Comparison of ENCODE assay signal across 8 cellular contexts in genomic region chr4:2418652-2419571, GRCh38. TPM values are rescaled to one million over a fixed set of nuclear protein-coding genes. Genes with fewer than 3 reads are reported as not detected.
DNase-seq lines count a peak whose midpoint lies in the region; ATAC-seq and TF ChIP-seq lines count a peak whose summit lies in the region.

TSS of gene CFAP99 (plus strand) at chr4:2418955.

- peak; percentile 88 for ATAC-seq in HG02588 (IDR thresholded peaks at IDR 0.05; ENCODE audit: unreplicated experiment)
- peak; percentile 91 for ATAC-seq in omental fat pad (ENCODE audit: low FRiP score)

- H3K27me3 ChIP-seq in testis, result no peaks in the 10 kb centered on the region

- H3K36me3 Mint-ChIP-seq in activated naive CD4-positive, alpha-beta T cell treated with anti-CD3 and anti-CD28 coated beads, Interleukin-2, amount 50 U/mL, for 24 hours, result no peaks in the 10 kb centered on the region
- H3K36me3 Mint-ChIP-seq in glutamatergic neuron (ENCODE audit: unreplicated experiment), result peaks cover 6% of the 10 kb centered on the region

- peaks cover 13% of the 10 kb centered on the region for H3K4me1 ChIP-seq in testis

- peak within 1 kb of the TSS; percentile 5 for H3K9ac ChIP-seq in SK-N-MC (ENCODE audit: insufficient read length)

- DNase-seq in GM04504 (ENCODE audit: low read depth) (peak; percentile 78), NCI-H1092 (lab: John Stamatoyannopoulos, UW) (peak; percentile 87), SK-N-MC (ENCODE audit: low read depth, low spot score) (peak; percentile 69), glutamatergic neuron (peak; percentile 98), omental fat pad (ENCODE audit: low spot score) (peak; percentile 85), testis (peak; percentile 98)

- peak within 1 kb of the TSS; percentile 98 for H3K4me3 Mint-ChIP-seq in activated naive CD4-positive, alpha-beta T cell treated with anti-CD3 and anti-CD28 coated beads, Interleukin-2, amount 50 U/mL, for 24 hours
- peak within 1 kb of the TSS; percentile 85 for H3K4me3 Mint-ChIP-seq in glutamatergic neuron (ENCODE audit: unreplicated experiment)

- peaks cover 12% of the 10 kb centered on the region for H3K27me3 Mint-ChIP-seq in activated naive CD4-positive, alpha-beta T cell treated with anti-CD3 and anti-CD28 coated beads, Interleukin-2, amount 50 U/mL, for 24 hours
- peaks cover 31% of the 10 kb centered on the region for H3K27me3 Mint-ChIP-seq in glutamatergic neuron (ENCODE audit: unreplicated experiment)

- TF ChIP-seq POLR2A in testis (IDR thresholded peaks at IDR 0.05), result no peak

- no peaks in the 10 kb centered on the region for H3K36me3 ChIP-seq in SK-N-MC (ENCODE audit: insufficient read depth, low read length)
- H3K36me3 ChIP-seq in testis (ENCODE audit: low read depth, missing control alignments), result no peaks in the 10 kb centered on the region

- H3K27ac ChIP-seq in SK-N-MC, result no peak within 1 kb of the TSS
- no peak within 1 kb of the TSS for H3K27ac ChIP-seq in testis

- H3K9me3 ChIP-seq in SK-N-MC (ENCODE audit: low read depth, low read length) (no peaks in the 10 kb centered on the region), testis (no peaks in the 10 kb centered on the region)

- intact Hi-C loops in testis (cut with DNase I; ENCODE audit: low total_unique reads), result no loop called here

- peak within 1 kb of the TSS; percentile 83 for H3K4me3 ChIP-seq in SK-N-MC
- peak within 1 kb of the TSS; percentile 68 for H3K4me3 ChIP-seq in testis

- 0 to 1% methylated on average over 32 to 53 of the region's 94 CpGs for WGBS in testis, 2 donors

- no peaks in the 10 kb centered on the region for H3K9me3 Mint-ChIP-seq in activated naive CD4-positive, alpha-beta T cell treated with anti-CD3 and anti-CD28 coated beads, Interleukin-2, amount 50 U/mL, for 24 hours
- H3K9me3 Mint-ChIP-seq in glutamatergic neuron (ENCODE audit: unreplicated experiment), result peaks cover 17% of the 10 kb centered on the region

- TF ChIP-seq CTCF in glutamatergic neuron (IDR thresholded peaks at IDR 0.05; ENCODE audit: partially characterized antibody, unreplicated experiment), result no peak
- TF ChIP-seq CTCF in omental fat pad (IDR thresholded peaks at IDR 0.05), result no peak
- TF ChIP-seq CTCF in testis (IDR thresholded peaks at IDR 0.05), result no peak

- H3K4me1 Mint-ChIP-seq in activated naive CD4-positive, alpha-beta T cell treated with anti-CD3 and anti-CD28 coated beads, Interleukin-2, amount 50 U/mL, for 24 hours, result peaks cover 33% of the 10 kb centered on the region
- peaks cover 7% of the 10 kb centered on the region for H3K4me1 Mint-ChIP-seq in glutamatergic neuron (ENCODE audit: low read depth, unreplicated experiment)

- peak within 1 kb of the TSS; percentile 83 for H3K27ac Mint-ChIP-seq in activated naive CD4-positive, alpha-beta T cell treated with anti-CD3 and anti-CD28 coated beads, Interleukin-2, amount 50 U/mL, for 24 hours
- no peak within 1 kb of the TSS for H3K27ac Mint-ChIP-seq in glutamatergic neuron (ENCODE audit: unreplicated experiment)

RNA-seq across cellular contexts. Expression of gene CFAP99, which starts in this region (rescaled TPM):
- not detected for total RNA-seq in glutamatergic neuron (ENCODE audit: unreplicated experiment)
- under 1 TPM in 2 of 4 donors, not detected in 2; 0.32 to 0.60 TPM for total RNA-seq in omental fat pad
- total RNA-seq in testis, result 10 to 100 TPM; 30.5 to 41.2 TPM
- 40.1 TPM for polyA plus RNA-seq in testis (ENCODE audit: insufficient read depth, low read depth, low replicate concordance)

Comparison
In these comparisons a context has a peak if more than half of its experiments do, and no peak if none do; other contexts are left out.
1. RNA of gene CFAP99 (total RNA-seq): 30.5 to 41.2 TPM in testis; 0.32 to 0.60 TPM in omental fat pad and not detected in glutamatergic neuron (single experiment); every median in the first group is over 10 times any median in the second.
2. Peak in DNase-seq in glutamatergic neuron; RNA of the gene not detected or under 1 TPM.
3. Peak in DNase-seq and ATAC-seq in omental fat pad; RNA of the gene not detected or under 1 TPM.
4. Peak in every context shown above with its lines, with median percentiles within 50 percentile points of each other: DNase-seq.